ENCODE assay signal across 8 cellular contexts in genomic region chr19:1205114-1206062, GRCh38. TPM values are rescaled to one million over a fixed set of nuclear protein-coding genes. Genes with fewer than 3 reads are reported as not detected.
A peak's percentile ranks its signal among the peaks of the same experiment; 100 is the strongest.
DNase-seq lines count a peak whose midpoint lies in the region; ATAC-seq and TF ChIP-seq lines count a peak whose summit lies in the region.

Gene STK11, plus strand, starts transcription at chr19:1205778. Its CDS starts 1,136 bp downstream, at chr19:1206914.

- peaks cover 2% of the 10 kb centered on the region; the same call in 1 of the 2 replicates for H3K36me3 ChIP-seq in GM06990 (ENCODE audit: control insufficient read depth, insufficient read depth, low read length)

- no peaks in the 10 kb centered on the region for H3K27me3 ChIP-seq in GM06990 (replicated peaks; ENCODE audit: control insufficient read depth, insufficient read depth, low read length)

- H3K36me3 Mint-ChIP-seq in activated naive CD4-positive, alpha-beta T cell treated with anti-CD3 and anti-CD28 coated beads, Interleukin-2, amount 50 U/mL, for 72 hours = peaks cover 20% of the 10 kb centered on the region in 2 donors

- peak; percentile 84 for ATAC-seq in HG02571 (IDR thresholded peaks at IDR 0.05; ENCODE audit: unreplicated experiment)
- peak; percentile 95 for ATAC-seq in activated naive CD4-positive, alpha-beta T cell treated with anti-CD3 and anti-CD28 coated beads, Interleukin-2, amount 50 U/mL, for 72 hours
- peak; percentile 95 for ATAC-seq in omental fat pad (ENCODE audit: low FRiP score)

- no peaks in the 10 kb centered on the region for H3K9me3 Mint-ChIP-seq in activated naive CD4-positive, alpha-beta T cell treated with anti-CD3 and anti-CD28 coated beads, Interleukin-2, amount 50 U/mL, for 72 hours

- peak within 1 kb of the TSS; percentile 89 for H3K4me3 ChIP-seq in GM06990 (replicated peaks; ENCODE audit: low read depth, low read length)

- DNase-seq in GM06990 (ENCODE audit: extremely low read depth, insufficient read length) (peak; percentile 99), NCI-H1092 (lab: John Stamatoyannopoulos, UW) (peak; percentile 97), SKM-1 (lab: John Stamatoyannopoulos, UW; ENCODE audit: unreplicated experiment) (peak; percentile 88), glomerular endothelial cell (ENCODE audit: extremely low read depth, low read depth, low spot score) (peak; percentile 56), omental fat pad (ENCODE audit: low spot score) (peak; percentile 98)
- peak; percentile 100 for DNase-seq in activated naive CD4-positive, alpha-beta T cell treated with anti-CD3 and anti-CD28 coated beads, Interleukin-2, amount 50 U/mL, for 72 hours (ENCODE audit: low spot score in 2 of 2)

- peak within 1 kb of the TSS; percentile 92 to 97 for H3K27ac Mint-ChIP-seq in activated naive CD4-positive, alpha-beta T cell treated with anti-CD3 and anti-CD28 coated beads, Interleukin-2, amount 50 U/mL, for 72 hours

- no peak for TF ChIP-seq CTCF in GM06990 (IDR thresholded peaks at IDR 0.05; ENCODE audit: insufficient read depth, low read length, poor library complexity, severe bottlenecking)
- no peak for TF ChIP-seq CTCF in omental fat pad (IDR thresholded peaks at IDR 0.05)

- peak within 1 kb of the TSS; percentile 70 for H3K27ac ChIP-seq in temporal lobe (ENCODE audit: low read depth, low read length)

RNA-seq across cellular contexts. Expression of gene STK11, which starts in this region (rescaled TPM):
- 10 to 100 TPM; 73.1 to 86.4 TPM for total RNA-seq in activated naive CD4-positive, alpha-beta T cell treated with anti-CD3 and anti-CD28 coated beads, Interleukin-2, amount 50 U/mL, for 72 hours
- total RNA-seq in glomerular endothelial cell (61.8 and 77.7 TPM in 2 replicates), omental fat pad (10 to 100 TPM; 38.0 to 48.4 (median 44.2) TPM), temporal lobe (30.0 TPM)

Comparison
In these comparisons a context has a peak if more than half of its experiments do, and no peak if none do; other contexts are left out.
1. Peak in every context shown above with its lines: DNase-seq, ATAC-seq, H3K4me3 ChIP-seq and H3K27ac ChIP-seq.